1 cellular context compared by ENCODE assay signal in the genomic region with DNA sequence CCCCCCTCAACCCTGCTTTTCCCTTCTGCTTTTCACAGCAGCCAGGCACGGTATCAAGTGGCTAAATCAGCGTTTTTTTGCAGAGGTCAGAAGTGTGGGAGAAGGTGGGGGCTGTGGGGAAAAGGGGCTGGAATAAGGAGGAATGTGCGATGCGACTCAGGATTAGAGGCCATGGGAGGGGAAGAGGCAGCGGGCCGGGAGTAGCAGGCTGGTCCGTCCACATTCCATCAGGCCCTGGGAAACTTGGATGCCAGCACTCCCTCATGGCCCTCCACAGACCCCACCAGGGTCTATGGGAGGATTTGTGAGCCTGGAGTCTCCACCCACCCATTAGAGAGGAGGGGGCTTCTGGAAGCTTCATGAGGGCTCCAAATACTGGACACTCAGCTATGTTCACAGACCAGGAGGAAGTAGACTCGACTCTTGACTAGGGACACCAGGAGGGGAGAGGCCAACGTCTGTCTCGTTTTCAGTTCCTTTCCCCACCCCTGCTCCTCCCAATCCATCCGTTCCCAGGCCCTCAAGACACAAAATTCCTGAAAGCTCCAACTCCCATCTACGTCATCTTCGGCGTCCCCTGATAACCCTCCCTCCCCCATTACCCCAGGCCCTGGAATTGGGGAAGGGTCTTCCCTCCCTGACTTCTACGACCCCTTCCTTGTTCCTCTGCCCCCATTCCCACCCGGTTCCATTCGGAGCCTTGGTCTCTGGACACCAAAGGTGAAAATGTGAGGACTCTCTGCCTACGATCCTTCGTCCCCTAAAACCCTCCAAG.
TF ChIP-seq lines count a peak whose summit lies in the region.

No MANE protein-coding gene starts in this region.

TF ChIP-seq in H1, 55 proteins besides CTCF, POLR2A, EP300 and RAD21:
- peak; percentile 62 for TF ChIP-seq TAF1 (IDR thresholded peaks at IDR 0.05; ENCODE audit: low read depth, low read length)
- no peak for TF ChIP-seq ZNF274 (IDR thresholded peaks at IDR 0.05; ENCODE audit: borderline replicate concordance, extremely low read depth, low read length)
- TF ChIP-seq SIRT6 (IDR thresholded peaks at IDR 0.05; ENCODE audit: low read length): no peak
- peak; percentile 73; the same call in 1 of the 2 replicates for TF ChIP-seq SP1 (IDR thresholded peaks at IDR 0.05; ENCODE audit: low read depth, low read length)
- 0 out of 2 replicates have a peak, but pooled peaks have one; percentile 7 for TF ChIP-seq ATF2 (IDR thresholded peaks at IDR 0.05; ENCODE audit: low read length)
- TF ChIP-seq TCF12 (IDR thresholded peaks at IDR 0.05; ENCODE audit: low read depth, low read length): no peak
- peak in 1 of 2 experiments; percentile 33; a peak in 1 of 4 replicates for TF ChIP-seq SIN3A (conservative IDR thresholded peaks at IDR 0.05 in 1 of 2, IDR thresholded peaks at IDR 0.05 in 1 of 2; ENCODE audit: low read depth in 1 of 2, low read length in 2 of 2)
- 0 out of 2 replicates have a peak, but pooled peaks have one; percentile 24 for TF ChIP-seq YY1 (IDR thresholded peaks at IDR 0.05; ENCODE audit: low read depth, low read length)
- no peak for TF ChIP-seq NRF1 (IDR thresholded peaks at IDR 0.05; ENCODE audit: low read depth, low read length)
- TF ChIP-seq TEAD4 (IDR thresholded peaks at IDR 0.05; ENCODE audit: low read depth, low read length): peak; percentile 78
- TF ChIP-seq SUZ12 (IDR thresholded peaks at IDR 0.05; ENCODE audit: low read length): no peak
- peak; percentile 58 for TF ChIP-seq TAF7 (optimal IDR thresholded peaks at IDR 0.05; ENCODE audit: borderline replicate concordance, low read depth, low read length)
- TF ChIP-seq CHD7 (IDR thresholded peaks at IDR 0.05; ENCODE audit: insufficient replicate concordance, low read length): no peak
- no peak for TF ChIP-seq BCL11A (IDR thresholded peaks at IDR 0.05; ENCODE audit: low read depth in 2 of 2, low read length in 2 of 2)
- TF ChIP-seq CBX8 (IDR thresholded peaks at IDR 0.05; ENCODE audit: borderline replicate concordance, low read depth, low read length): no peak
- peak; percentile 50 for TF ChIP-seq POLR2AphosphoS5 (IDR thresholded peaks at IDR 0.05; ENCODE audit: low read depth, low read length)
- peak; percentile 67 for TF ChIP-seq ASH2L (IDR thresholded peaks at IDR 0.05; ENCODE audit: low read length)
- TF ChIP-seq CREB1 (IDR thresholded peaks at IDR 0.05): peak; percentile 75
- no peak for TF ChIP-seq KDM5A (IDR thresholded peaks at IDR 0.05; ENCODE audit: low read length)
- TF ChIP-seq RBBP5 (IDR thresholded peaks at IDR 0.05; ENCODE audit: borderline replicate concordance, low read depth, low read length): peak; percentile 71
- TF ChIP-seq GABPA (IDR thresholded peaks at IDR 0.05; ENCODE audit: borderline replicate concordance, insufficient read depth, low read length): no peak
